In the genomic region with DNA sequence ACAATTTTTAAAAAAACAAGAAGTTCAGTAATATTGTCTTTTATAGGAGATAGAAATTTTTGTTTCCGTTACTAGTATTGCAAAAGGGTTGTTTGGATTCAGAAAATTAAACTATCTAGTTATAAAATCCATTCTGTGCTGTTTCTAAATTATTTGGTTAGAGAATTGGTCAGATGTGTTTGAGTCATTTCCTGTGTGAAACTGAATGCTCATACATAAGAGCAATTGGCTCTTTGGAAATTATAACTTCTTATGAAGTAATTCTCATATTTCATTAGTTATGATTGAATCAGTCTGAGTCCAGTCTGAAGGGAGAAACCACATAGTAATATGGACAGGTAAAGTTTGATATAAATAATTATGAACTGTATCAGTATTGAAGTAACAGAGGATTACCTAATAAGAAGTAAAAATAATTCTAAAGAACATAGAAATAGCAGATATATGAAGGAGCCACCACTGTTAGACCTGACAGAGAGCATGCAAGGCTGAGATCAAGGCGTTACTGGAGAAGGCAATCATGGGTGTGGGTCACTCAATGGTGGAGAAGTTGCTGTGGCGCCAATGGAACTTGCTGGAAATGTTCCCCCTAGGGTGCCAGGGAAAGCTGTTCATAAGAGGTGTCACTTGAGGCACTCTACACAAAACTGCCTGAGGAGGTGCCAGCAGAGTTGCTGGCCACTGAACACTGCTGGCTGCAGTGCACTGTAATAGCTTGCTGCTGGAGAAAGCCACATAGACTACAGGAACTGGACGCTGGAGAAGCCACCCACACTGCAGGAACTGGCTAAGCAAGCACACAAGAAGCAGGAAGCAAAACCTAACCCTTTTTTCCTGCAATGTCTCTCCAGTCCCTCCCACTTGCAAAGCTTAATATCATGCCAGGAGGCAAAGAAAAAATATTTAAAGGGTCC, we compare ENCODE assay signal across 9 cellular contexts. TPM values are rescaled to one million over a fixed set of nuclear protein-coding genes. Genes with fewer than 3 reads are reported as not detected.
DNase-seq lines count a peak whose midpoint lies in the region; ATAC-seq and TF ChIP-seq lines count a peak whose summit lies in the region.
"Had no signal": no experiment of that assay in that cellular context is flagged by ENCODE, and none has a peak within 500 bp of the region (broad histone marks: within the 10 kb centered on the region; RNA-seq: fewer than 3 reads in every experiment).

No MANE protein-coding gene starts in this region.

- H3K14ac ChIP-seq in H9 (ENCODE audit: insufficient read depth, low read length) = no peak overlapping the region

- no peak overlapping the region for H2BK20ac ChIP-seq in H9 (ENCODE audit: low read depth, low read length, poor library complexity, severe bottlenecking)

- H3K79me1 ChIP-seq in H9 (ENCODE audit: insufficient read depth, low read depth, low read length, poor library complexity, severe bottlenecking) = no peaks in the 10 kb centered on the region

- H2BK12ac ChIP-seq in H9 (ENCODE audit: insufficient read length, low read depth, low read length) = no peak overlapping the region

- no peaks in the 10 kb centered on the region for H3K36me3 Mint-ChIP-seq in H9 (ENCODE audit: insufficient read depth in 1 of 3, low read depth in 3 of 3)

- no peak overlapping the region for H3K4me2 ChIP-seq in H9 (ENCODE audit: insufficient read depth, insufficient read length, low read length)
- peak overlapping the region; percentile 9; the same call in 1 of the 2 replicates for H3K4me2 ChIP-seq in OCI-LY3 (ENCODE audit: low read length)

- intact Hi-C loops in posterior vena cava (cut with DNase I) = no loop called here

- H2AFZ ChIP-seq in H9 (ENCODE audit: low read length) (no peak overlapping the region), OCI-LY3 (ENCODE audit: low read depth, low read length) (no peak overlapping the region)

- ATAC-seq in GM21528 (IDR thresholded peaks at IDR 0.05; ENCODE audit: low FRiP score, unreplicated experiment) = no peak

- H3K9ac ChIP-seq in H9 (ENCODE audit: extremely low read depth, insufficient read length, low read length) = no peak overlapping the region
- no peak overlapping the region for H3K9ac ChIP-seq in OCI-LY3 (ENCODE audit: low read length)

- H2AK5ac ChIP-seq in H9 (ENCODE audit: insufficient read length, low read length) = no peak overlapping the region

- H3K4me1 ChIP-seq in H9 (ENCODE audit: insufficient read depth, low read length) = no peaks in the 10 kb centered on the region
- H3K4me1 ChIP-seq in OCI-LY3 (ENCODE audit: low read length) = peaks cover 13% of the 10 kb centered on the region
- H3K4me1 ChIP-seq: Peyer's patch had no signal

- H3T11ph ChIP-seq in H9 (ENCODE audit: low read length) = no peak overlapping the region

- no peak overlapping the region for H4K91ac ChIP-seq in H9 (ENCODE audit: insufficient read length, low read depth, low read length)

- H3K4me3 Mint-ChIP-seq in H9 = no peak overlapping the region

- DNase-seq in GM10266 (ENCODE audit: extremely low spot score) (peak; percentile 5), H9 (no peak), epithelial cell of prostate (ENCODE audit: low read depth, low spot score) (peak; percentile 24), posterior vena cava (ENCODE audit: low spot score) (peak; percentile 88), 8988T (no peak), HPDE6-E6E7 (ENCODE audit: extremely low spot score) (no peak)

- no peak overlapping the region for H2BK15ac ChIP-seq in H9 (ENCODE audit: low read depth, low read length)

- no peak overlapping the region for H2BK120ac ChIP-seq in H9 (ENCODE audit: low read depth, low read length, poor library complexity, severe bottlenecking)

- H3K23ac ChIP-seq in H9 (ENCODE audit: insufficient read length, low read depth, low read length) = no peak overlapping the region

- peaks cover 8 to 9% of the 10 kb centered on the region in 2 experiments for H3K4me1 Mint-ChIP-seq in H9

- H3K18ac ChIP-seq in H9 (ENCODE audit: insufficient read length, low read depth, low read length) = no peak overlapping the region

- no peak overlapping the region for H4K5ac ChIP-seq in H9 (ENCODE audit: insufficient read length, low read depth, low read length)

- no peaks in the 10 kb centered on the region for H3K79me2 ChIP-seq in H9 (ENCODE audit: insufficient read depth, low read length)
- H3K79me2 ChIP-seq in OCI-LY3 (ENCODE audit: low read length) = no peaks in the 10 kb centered on the region

- peaks cover 17% of the 10 kb centered on the region for H3K36me3 ChIP-seq in OCI-LY3 (replicated peaks; ENCODE audit: low read depth, low read length)

- TF ChIP-seq CTCF in GM10266 (IDR thresholded peaks at IDR 0.05; ENCODE audit: control insufficient read depth, insufficient read depth, low read depth, missing control alignments) = no peak
- no peak for TF ChIP-seq CTCF in H9 (conservative IDR thresholded peaks at IDR 0.05)
- TF ChIP-seq CTCF in OCI-LY3 (IDR thresholded peaks at IDR 0.05; ENCODE audit: low read depth, low read length) = no peak

- H3K27ac ChIP-seq in H9 (ENCODE audit: insufficient read length, low read depth, low read length) (no peak overlapping the region), OCI-LY3 (ENCODE audit: low read length) (no peak overlapping the region), epithelial cell of prostate (peak overlapping the region; percentile 95)

- no peaks in the 10 kb centered on the region for H3K27me3 ChIP-seq in H9 (ENCODE audit: insufficient read depth, low read length)
- no peaks in the 10 kb centered on the region for H3K27me3 ChIP-seq in OCI-LY3 (ENCODE audit: low read depth, low read length)
- H3K27me3 ChIP-seq: Peyer's patch had no signal

- H4K20me1 ChIP-seq in H9 (ENCODE audit: control insufficient read depth, insufficient read depth, insufficient read length) (no peaks in the 10 kb centered on the region), OCI-LY3 (ENCODE audit: insufficient read depth, low read length) (no peaks in the 10 kb centered on the region)

- WGBS in H9 (ENCODE audit: extremely low coverage, insufficient read length, low lambda C conversion rate) = no CpG with 5 or more reads among the region's 4 CpGs

- no peak overlapping the region for H2BK5ac ChIP-seq in H9 (ENCODE audit: insufficient read length, low read length)

- no peak overlapping the region for H4K8ac ChIP-seq in H9 (replicated peaks; ENCODE audit: insufficient read length, low read depth, low read length)

- peak overlapping the region in 2 of 3 experiments; percentile 5 to 58; a peak in 2 of 7 replicates for H3K27ac Mint-ChIP-seq in H9

- H3K56ac ChIP-seq in H9 (ENCODE audit: insufficient read length, low read depth, low read length) = no peak overlapping the region

- no peak overlapping the region for H3K4ac ChIP-seq in H9 (ENCODE audit: low read depth, low read length)

- no peaks in the 10 kb centered on the region for H3K23me2 ChIP-seq in H9 (ENCODE audit: insufficient read length, low read depth, low read length, poor library complexity, severe bottlenecking)

- no peak overlapping the region for H3K4me3 ChIP-seq in OCI-LY3 (ENCODE audit: low read length)
- H3K4me3 ChIP-seq: Peyer's patch had no signal

- no peaks in the 10 kb centered on the region for H3K27me3 Mint-ChIP-seq in H9 (ENCODE audit: low read depth)

- H3K9me3 ChIP-seq in H9 (ENCODE audit: control insufficient read depth, low read depth, low read length) (no peaks in the 10 kb centered on the region), OCI-LY3 (ENCODE audit: insufficient read depth, low read length) (no peaks in the 10 kb centered on the region)
- H3K9me3 ChIP-seq: Peyer's patch had no signal

- no peaks in the 10 kb centered on the region for H3K9me3 Mint-ChIP-seq in H9

RNA-seq across cellular contexts. Expression of a gene that starts 18.0 kb away (rescaled TPM):
- total RNA-seq in H9 (2021) (not detected in 2 replicates), posterior vena cava (10 to 100 TPM; 43.2 to 54.8 TPM)

RNA-seq across cellular contexts. Expression of a gene that starts 57.2 kb away (rescaled TPM):
- 0.81 and 1.1 TPM in 2 replicates for total RNA-seq in H9 (2021)
- 10 to 100 TPM; 11.1 to 16.8 TPM for total RNA-seq in posterior vena cava

Comparison
In these comparisons a context has a peak if more than half of its experiments do, and no peak if none do; other contexts are left out.
1. DNase-seq: peak in GM10266 (single experiment), epithelial cell of prostate (single experiment) and posterior vena cava (single experiment); none in H9 (single experiment), 8988T (single experiment) and HPDE6-E6E7 (single experiment).
2. RNA of a gene that starts 18.0 kb away (total RNA-seq): 43.2 to 54.8 TPM in posterior vena cava; not detected in H9; every median in the first group is over 10 times any median in the second.